Comparison of ENCODE assay signal across 33 cellular contexts in the genomic region with DNA sequence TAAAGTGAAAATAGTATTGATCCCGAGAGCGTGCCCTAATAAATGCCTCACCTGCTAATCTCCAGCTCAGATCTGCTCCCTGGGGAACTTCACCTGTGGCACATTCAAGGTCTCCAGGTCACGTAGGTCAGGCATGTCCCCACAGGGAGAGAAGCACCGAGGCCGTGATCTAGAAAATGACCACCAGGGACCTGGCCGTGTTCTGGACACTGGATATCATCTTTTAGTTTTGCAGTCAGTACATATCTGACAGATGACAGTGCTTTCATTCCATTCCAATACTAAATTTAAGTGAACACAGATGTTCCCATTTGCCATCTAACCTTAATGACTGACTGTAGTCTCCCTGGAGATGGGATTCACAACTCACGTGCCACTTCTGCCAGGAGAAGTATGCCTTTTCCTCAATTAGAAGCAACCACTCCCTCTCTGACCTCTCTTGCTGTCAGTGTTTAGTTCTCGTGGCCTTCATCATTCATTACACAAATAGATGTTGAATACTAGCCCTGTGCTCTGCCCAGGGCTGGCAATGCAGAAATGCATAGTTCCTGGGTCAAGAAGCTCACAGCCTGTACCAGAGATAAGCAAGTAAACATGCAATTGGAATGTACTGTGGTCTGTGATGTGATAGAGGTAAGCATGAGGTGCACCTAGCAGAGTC.
DNase-seq lines count a peak whose midpoint lies in the region; TF ChIP-seq lines count a peak whose summit lies in the region.
"Had no signal": no experiment of that assay in that cellular context is flagged by ENCODE, and none has a peak within 500 bp of the region (broad histone marks: within the 10 kb centered on the region; RNA-seq: fewer than 3 reads in every experiment).

No MANE protein-coding gene starts in this region.

- no peak overlapping the region for H2AFZ ChIP-seq in GM23248
- H2AFZ ChIP-seq: hepatocyte had no signal

- H3K27ac Mint-ChIP-seq in nephron = peak overlapping the region in 2 of 3 experiments; percentile 14 to 18
- H3K27ac Mint-ChIP-seq: activated T-cell treated with anti-CD3 and anti-CD28 coated beads, Interleukin-2, amount 50 U/mL, for 72 hours; effector memory CD8-positive, alpha-beta T cell; memory B cell; stimulated activated naive CD8-positive, alpha-beta T cell treated with anti-CD3 and anti-CD28 coated beads, Interleukin-15, amount 100 ng/mL, for 72 hours had no signal

- peaks cover 45% of the 10 kb centered on the region for H3K4me1 Mint-ChIP-seq in nephron
- H3K4me1 Mint-ChIP-seq: memory B cell; stimulated activated naive CD8-positive, alpha-beta T cell treated with anti-CD3 and anti-CD28 coated beads, Interleukin-15, amount 100 ng/mL, for 72 hours had no signal

- no peaks in the 10 kb centered on the region for H3K9me3 Mint-ChIP-seq in nephron
- H3K9me3 Mint-ChIP-seq: effector memory CD8-positive, alpha-beta T cell; stimulated activated naive CD8-positive, alpha-beta T cell treated with anti-CD3 and anti-CD28 coated beads, Interleukin-15, amount 100 ng/mL, for 72 hours had no signal

- no peaks in the 10 kb centered on the region for H3K36me3 ChIP-seq in GM23248 (ENCODE audit: low read depth)
- H3K36me3 ChIP-seq in colonic mucosa = no peaks in the 10 kb centered on the region
- H3K36me3 ChIP-seq: BE2C, neutrophil, prostate gland, tibial artery had no signal

- H3K9me3 ChIP-seq in GM23248 (ENCODE audit: low read depth) (no peaks in the 10 kb centered on the region), colonic mucosa (no peaks in the 10 kb centered on the region)
- H3K9me3 ChIP-seq: BE2C, neutrophil, prostate gland, tibial artery had no signal

- no peaks in the 10 kb centered on the region for H4K20me1 ChIP-seq in GM23248 (ENCODE audit: insufficient read depth)

- 31 to 34% methylated on average over 8 of the region's 8 CpGs for WGBS in GM23248 (ENCODE audit: low coverage in 1 of 2, low lambda C conversion rate in 2 of 2, missing lambda C conversion rate in 2 of 2), 2 experiments

- DNase-seq in AG08395 (ENCODE audit: low spot score) = peak; percentile 11
- peak; percentile 43 for DNase-seq in GM23248
- DNase-seq in fibroblast of gingiva (ENCODE audit: low read depth) = peak; percentile 69
- DNase-seq in SKM-1 treated with dmso at 0.1 percent for 144 hours (lab: John Stamatoyannopoulos, UW; ENCODE audit: unreplicated experiment) = no peak
- DNase-seq in colonic mucosa = no peak
- no peak for DNase-seq in activated naive CD4-positive, alpha-beta T cell treated with anti-CD3 and anti-CD28 coated beads, Interleukin-2, amount 50 U/mL, for 16 hours
- no peak for DNase-seq in retina
- DNase-seq: activated CD4-positive, alpha-beta T cell treated with anti-CD3 and anti-CD28 coated beads for 48 hours; activated naive CD4-positive, alpha-beta T cell; activated T-cell treated with anti-CD3 and anti-CD28 coated beads, Interleukin-2, amount 50 U/mL, for 72 hours; BE2C; COR-L47; DMS79; effector memory CD8-positive, alpha-beta T cell; foreskin melanocyte; GF-D8; KBM-7; left cardiac atrium; NCI-H1436; NCI-H2081 treated with DMSO at 0.1 percent for 48 hours; NCI-H446; NCI-H82; RPMI8226; small intestine; stimulated activated CD8-positive, alpha-beta memory T cell treated with anti-CD3 and anti-CD28 coated beads, Interleukin-4, amount 100 ng/mL, for 48 hours; stimulated activated naive CD8-positive, alpha-beta T cell treated with anti-CD3 and anti-CD28 coated beads, Interleukin-15, amount 100 ng/mL, for 72 hours; tibial artery had no signal

- H3K27me3 Mint-ChIP-seq in nephron (ENCODE audit: low read depth) = peaks cover 15% of the 10 kb centered on the region

- H3K9ac ChIP-seq in GM23248 = no peak overlapping the region
- H3K9ac ChIP-seq in colonic mucosa (ENCODE audit: low read depth in 2 of 2, low read length in 2 of 2) = no peak overlapping the region

- H3K27ac ChIP-seq in GM23248 = no peak overlapping the region
- H3K27ac ChIP-seq in colonic mucosa = no peak overlapping the region
- H3K27ac ChIP-seq: hepatocyte, neutrophil, prostate gland, tibial artery, VCaP had no signal

- H3F3A ChIP-seq in GM23248 (ENCODE audit: insufficient read depth) = no peaks in the 10 kb centered on the region

- no peaks in the 10 kb centered on the region for H3K4me1 ChIP-seq in GM23248 (ENCODE audit: insufficient read depth)
- no peaks in the 10 kb centered on the region for H3K4me1 ChIP-seq in colonic mucosa
- H3K4me1 ChIP-seq: BE2C, prostate gland had no signal

- H3K4me2 ChIP-seq in GM23248 (ENCODE audit: unreplicated experiment) = no peak overlapping the region
- H3K4me2 ChIP-seq: hepatocyte had no signal

- in situ Hi-C loops in GM23248 (cut with MboI) = no loop called here

- no peak overlapping the region for H3K4me3 Mint-ChIP-seq in nephron
- H3K4me3 Mint-ChIP-seq: activated T-cell treated with anti-CD3 and anti-CD28 coated beads, Interleukin-2, amount 50 U/mL, for 72 hours; effector memory CD8-positive, alpha-beta T cell; memory B cell; stimulated activated naive CD8-positive, alpha-beta T cell treated with anti-CD3 and anti-CD28 coated beads, Interleukin-15, amount 100 ng/mL, for 72 hours had no signal

- H3K79me2 ChIP-seq in GM23248 (ENCODE audit: insufficient read depth) = no peaks in the 10 kb centered on the region
- H3K79me2 ChIP-seq: hepatocyte had no signal

- TF ChIP-seq CTCF in nephron (IDR thresholded peaks at IDR 0.05; ENCODE audit: unreplicated experiment in 3 of 3) (no peak), colonic mucosa (IDR thresholded peaks at IDR 0.05) (no peak)

- intact Hi-C loops in colonic mucosa (cut with DNase I) = no loop called here

- no peaks in the 10 kb centered on the region for H3K9me2 ChIP-seq in GM23248 (ENCODE audit: insufficient read depth)

- no peak overlapping the region for H3K4me3 ChIP-seq in GM23248
- no peak overlapping the region for H3K4me3 ChIP-seq in colonic mucosa
- H3K4me3 ChIP-seq: hepatocyte, prostate gland, tibial artery had no signal

- no peaks in the 10 kb centered on the region for H3K27me3 ChIP-seq in GM23248 (replicated peaks; ENCODE audit: insufficient read depth)
- H3K27me3 ChIP-seq in colonic mucosa = no peaks in the 10 kb centered on the region
- H3K27me3 ChIP-seq: BE2C, hepatocyte, neutrophil, tibial artery had no signal

- peaks cover 6% of the 10 kb centered on the region for H3K36me3 Mint-ChIP-seq in nephron (ENCODE audit: low read depth)
- H3K36me3 Mint-ChIP-seq: memory B cell had no signal

Comparison
In these comparisons a context has a peak if more than half of its experiments do, and no peak if none do; other contexts are left out.
1. DNase-seq: peak in AG08395 (single experiment), GM23248 (single experiment) and fibroblast of gingiva (single experiment); none in SKM-1 treated with dmso at 0.1 percent for 144 hours (single experiment), colonic mucosa (single experiment), activated naive CD4-positive, alpha-beta T cell treated with anti-CD3 and anti-CD28 coated beads, Interleukin-2, amount 50 U/mL, for 16 hours (single experiment) and retina (single experiment).